In the genomic region with DNA sequence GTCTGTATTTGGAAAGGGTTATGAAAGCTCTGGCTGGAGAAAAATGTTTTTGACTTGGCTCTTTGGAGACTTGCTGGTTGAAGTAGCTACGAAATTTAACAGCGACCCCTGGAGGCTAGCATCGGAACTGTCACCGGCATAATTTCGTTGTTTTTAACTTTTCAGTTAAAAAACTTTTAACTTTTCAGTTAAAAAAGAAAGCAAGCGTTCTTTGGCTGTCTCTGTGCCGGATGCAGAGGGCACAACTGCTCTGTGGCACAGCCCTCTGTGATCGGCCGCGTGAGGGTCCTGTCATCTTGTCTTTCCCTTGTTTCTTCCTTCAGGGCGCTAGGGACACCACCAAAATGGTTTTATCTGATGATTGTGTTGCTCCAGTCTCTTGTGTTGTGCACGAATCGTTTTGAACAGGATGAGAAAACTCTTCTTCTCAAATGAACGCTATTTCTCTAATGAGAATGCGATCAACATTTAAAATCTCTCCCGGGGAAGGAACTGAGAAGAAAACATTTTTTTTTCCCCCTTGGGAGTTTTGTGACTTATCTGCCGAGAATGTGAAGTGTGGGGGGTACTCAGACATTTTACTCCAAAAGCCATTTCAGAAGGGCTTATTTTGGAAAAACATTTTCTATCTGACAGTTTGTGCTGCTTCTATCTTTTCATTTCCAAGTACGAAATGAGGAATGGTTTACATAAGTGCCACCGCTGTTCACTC, we compare ENCODE assay signal across 8 cellular contexts. TPM values are rescaled to one million over a fixed set of nuclear protein-coding genes. Genes with fewer than 3 reads are reported as not detected.
DNase-seq lines count a peak whose midpoint lies in the region; ATAC-seq and TF ChIP-seq lines count a peak whose summit lies in the region.

No MANE protein-coding gene starts in this region.

- no peaks in the 10 kb centered on the region for H3K9me3 Mint-ChIP-seq in CD8-positive, alpha-beta T cell

- H3K9me3 ChIP-seq in CD8-positive, alpha-beta T cell (ENCODE audit: low read length) = no peaks in the 10 kb centered on the region

- no peak overlapping the region for H3K4me3 ChIP-seq in CD8-positive, alpha-beta T cell (ENCODE audit: low read depth, low read length)

- peak overlapping the region; percentile 58 for H3K4me3 Mint-ChIP-seq in CD8-positive, alpha-beta T cell

- CTCF ChIA-PET in CD8-positive, alpha-beta T cell (lab: Charles Lee) = interaction anchor here (0.6 to 2.0 kb wide), 12 partner anchors 8 to 606 kb away, joined by 3 to 18 read pairs (median 3); no protein-coding TSS in a partner anchor

- intact Hi-C loops in CD8-positive, alpha-beta T cell (cut with DNase I, micrococcal nuclease) = loop anchor here in 1 of 2 experiments (1.0 to 10.0 kb wide), 2 partner anchors 97 to 1583 kb away; no protein-coding TSS in a partner anchor

- H3K4me1 Mint-ChIP-seq in CD8-positive, alpha-beta T cell (ENCODE audit: low read depth) = peaks cover 4% of the 10 kb centered on the region

- H3K27ac ChIP-seq in CD8-positive, alpha-beta T cell (ENCODE audit: low read depth, low read length) = no peak overlapping the region

- POLR2A ChIA-PET in CD8-positive, alpha-beta T cell (lab: Charles Lee) = no interaction called here

- peaks cover 9% of the 10 kb centered on the region for H3K27me3 Mint-ChIP-seq in CD8-positive, alpha-beta T cell (ENCODE audit: low read depth)

- no peak overlapping the region for H3K27ac Mint-ChIP-seq in CD8-positive, alpha-beta T cell

- peak; percentile 94 for TF ChIP-seq CTCF in CD8-positive, alpha-beta T cell (IDR thresholded peaks at IDR 0.05)

- H3K27me3 ChIP-seq in CD8-positive, alpha-beta T cell (ENCODE audit: insufficient read depth, low read length) = peaks cover 4% of the 10 kb centered on the region

- no peaks in the 10 kb centered on the region for H3K36me3 Mint-ChIP-seq in CD8-positive, alpha-beta T cell

- ATAC-seq in CD8-positive, alpha-beta T cell = no peak
- ATAC-seq in HG02885 (IDR thresholded peaks at IDR 0.05; ENCODE audit: poor library complexity, unreplicated experiment) = peak; percentile 58
- ATAC-seq in GM18868 (IDR thresholded peaks at IDR 0.05; ENCODE audit: unreplicated experiment) = no peak

- DNase-seq in CD8-positive, alpha-beta T cell = peak in 6 of 7 experiments; percentile 9 to 58 (median 34)
- peak; percentile 49 for DNase-seq in SK-N-DZ (ENCODE audit: low spot score)
- DNase-seq in astrocyte of the hippocampus (ENCODE audit: low read depth, low spot score) = peak; percentile 69
- peak; percentile 53 for DNase-seq in iPS-NIHi7 (ENCODE audit: extremely low spot score)
- DNase-seq in stimulated activated CD4-positive, alpha-beta T cell treated with anti-CD3 and anti-CD28 coated beads, Interleukin-1b, Interleukin-23, amount 100 ng/mL, for 48 hours = peak; percentile 16
- DNase-seq in mesenteric fat pad (ENCODE audit: low spot score) = no peak

- no peaks in the 10 kb centered on the region for H3K36me3 ChIP-seq in CD8-positive, alpha-beta T cell (ENCODE audit: insufficient read depth, low read length)

- no peaks in the 10 kb centered on the region for H3K4me1 ChIP-seq in CD8-positive, alpha-beta T cell (ENCODE audit: insufficient read depth, low read length)

RNA-seq across cellular contexts. Expression of a gene that starts 57.1 kb away (rescaled TPM):
- not detected for total RNA-seq in CD8-positive, alpha-beta T cell
- 46.9 and 71.1 TPM in 2 replicates for polyA plus RNA-seq in SK-N-DZ (2014; cell fraction: cytosol; rRNA removed)
- 58.0 and 62.8 TPM in 2 replicates for polyA plus RNA-seq in SK-N-DZ (2014; cell fraction: nucleus; rRNA removed)
- 0.55 TPM for total RNA-seq in mesenteric fat pad
